ENCODE assay signal across 8 cellular contexts in genomic region chr1:109425391-109425790, GRCh38. TPM values are rescaled to one million over a fixed set of nuclear protein-coding genes. Genes with fewer than 3 reads are reported as not detected.
DNase-seq lines count a peak whose midpoint lies in the region; FAIRE-seq and TF ChIP-seq lines count a peak whose summit lies in the region.

No MANE protein-coding gene starts in this region.

- H3K4me1 ChIP-seq in mononuclear cell (ENCODE audit: insufficient read depth, low read length), result peaks cover 20% of the 10 kb centered on the region

- no peak for FAIRE-seq in GM12892 (lab: Jason Lieb, UNC)

- no peaks in the 10 kb centered on the region for H3K9me3 ChIP-seq in mononuclear cell (ENCODE audit: low read depth, low read length)

- TF ChIP-seq CTCF in cardiac fibroblast (IDR thresholded peaks at IDR 0.05; ENCODE audit: low read depth, low read length), result no peak

- H3K4me3 ChIP-seq in cardiac fibroblast (replicated peaks in 1 of 2; ENCODE audit: low read depth in 2 of 2, low read length in 2 of 2) (peak overlapping the region; percentile 84 to 88), mononuclear cell (ENCODE audit: low read length) (peak overlapping the region; percentile 69)

- no peak for TF ChIP-seq POLR2A in GM12892 (IDR thresholded peaks at IDR 0.05; ENCODE audit: low read depth, low read length)

- no peaks in the 10 kb centered on the region for H3K27me3 ChIP-seq in mononuclear cell (ENCODE audit: insufficient read depth, low read length)

- peak; percentile 23 for DNase-seq in GM12892 (ENCODE audit: insufficient read length)
- DNase-seq in NAMALWA (ENCODE audit: low spot score), result peak; percentile 77
- DNase-seq in cardiac fibroblast (ENCODE audit: low read depth in 2 of 2), result peak; percentile 26 to 31
- no peak for DNase-seq in NCI-H2029 (lab: John Stamatoyannopoulos, UW)
- DNase-seq in A172 (ENCODE audit: low spot score), result no peak
- DNase-seq in COR-L47 (lab: John Stamatoyannopoulos, UW), result no peak
- no peak for DNase-seq in Ammon's horn (ENCODE audit: low spot score)

RNA-seq across cellular contexts. Expression of gene PSMA5, which starts 0.9 kb away (rescaled TPM):
- polyA plus RNA-seq in GM12892 (2012; ENCODE audit: missing spikeins), result 130 TPM
- total RNA-seq in mononuclear cell, result 30.7 TPM
- total RNA-seq in A172 (2014; rRNA removed; shearing (Covaris generic)), result 142 and 190 TPM in 2 replicates

RNA-seq across cellular contexts. Expression of gene SORT1, which starts 27.7 kb away (rescaled TPM):
- 1.3 TPM for polyA plus RNA-seq in GM12892 (2012; ENCODE audit: missing spikeins)
- 9.3 TPM for total RNA-seq in mononuclear cell
- total RNA-seq in A172 (2014; rRNA removed; shearing (Covaris generic)), result 15.9 and 22.7 TPM in 2 replicates

RNA-seq across cellular contexts. Expression of gene SYPL2, which starts 41.0 kb away (rescaled TPM):
- 0.21 TPM for polyA plus RNA-seq in GM12892 (2012; ENCODE audit: missing spikeins)
- total RNA-seq in mononuclear cell, result not detected
- 0.24 TPM in 1 of 2 replicates, not detected in the other for total RNA-seq in A172 (2014; rRNA removed; shearing (Covaris generic))

RNA-seq across cellular contexts. Expression of gene ATXN7L2, which starts 58.3 kb away (rescaled TPM):
- 4.3 TPM for polyA plus RNA-seq in GM12892 (2012; ENCODE audit: missing spikeins)
- total RNA-seq in mononuclear cell, result 4.4 TPM
- 3.0 and 5.4 TPM in 2 replicates for total RNA-seq in A172 (2014; rRNA removed; shearing (Covaris generic))

Comparison
In these comparisons a context has a peak if more than half of its experiments do, and no peak if none do; other contexts are left out.
1. DNase-seq: peak in GM12892 (single experiment), NAMALWA (single experiment) and cardiac fibroblast (2 of 2); none in NCI-H2029 (single experiment), A172 (single experiment), COR-L47 (single experiment) and Ammon's horn (single experiment).